ENCODE assay signal across 8 cellular contexts in genomic region chr18:13629841-13630747, GRCh38.
DNase-seq lines count a peak whose midpoint lies in the region; ATAC-seq and TF ChIP-seq lines count a peak whose summit lies in the region.

No MANE protein-coding gene starts in this region.

- H3K27ac ChIP-seq in naive thymus-derived CD4-positive, alpha-beta T cell (ENCODE audit: low read depth, low read length): no peak overlapping the region

- H3K27me3 Mint-ChIP-seq in activated CD8-positive, alpha-beta T cell treated with anti-CD3 and anti-CD28 coated beads for 36 hours: no peaks in the 10 kb centered on the region
- H3K27me3 Mint-ChIP-seq in naive thymus-derived CD4-positive, alpha-beta T cell: no peaks in the 10 kb centered on the region

- no peaks in the 10 kb centered on the region for H3K4me1 ChIP-seq in naive thymus-derived CD4-positive, alpha-beta T cell (ENCODE audit: control insufficient read depth in 2 of 2, insufficient read depth in 2 of 2, low read length in 2 of 2)

- no peaks in the 10 kb centered on the region for H3K9me3 ChIP-seq in naive thymus-derived CD4-positive, alpha-beta T cell (ENCODE audit: control insufficient read depth in 2 of 3, low read length in 3 of 3)

- peaks cover 27% of the 10 kb centered on the region for H3K4me1 Mint-ChIP-seq in activated CD8-positive, alpha-beta T cell treated with anti-CD3 and anti-CD28 coated beads for 36 hours (ENCODE audit: low read depth)
- peaks cover 2 to 26% (median 14%) of the 10 kb centered on the region in 7 donors for H3K4me1 Mint-ChIP-seq in naive thymus-derived CD4-positive, alpha-beta T cell

- H3K27ac Mint-ChIP-seq in activated CD8-positive, alpha-beta T cell treated with anti-CD3 and anti-CD28 coated beads for 36 hours: peak overlapping the region; percentile 70
- H3K27ac Mint-ChIP-seq in naive thymus-derived CD4-positive, alpha-beta T cell: peak overlapping the region in 5 of 9 donors; percentile 1 to 58 (median 18)

- intact Hi-C loops in activated CD8-positive, alpha-beta T cell treated with anti-CD3 and anti-CD28 coated beads for 36 hours (cut with micrococcal nuclease): loop anchor here (1.0 to 5.0 kb wide), 2 partner anchors 72 to 413 kb away; partner anchors contain the start of gene LDLRAD4
- intact Hi-C loops in naive thymus-derived CD4-positive, alpha-beta T cell (cut with micrococcal nuclease): loop anchor here (1.0 kb wide), 4 partner anchors 68 to 639 kb away; partner anchors contain the start of gene CEP192 (in 1 of the 2)

- DNase-seq in Ammon's horn (ENCODE audit: low spot score) (peak; percentile 94), GM13977 (ENCODE audit: low spot score) (peak; percentile 84), NCI-H345 (lab: John Stamatoyannopoulos, UW) (peak; percentile 52), fibroblast of gingiva (ENCODE audit: low read depth) (peak; percentile 51), ureter (ENCODE audit: low spot score) (peak; percentile 59)
- peak; percentile 74 for DNase-seq in activated CD8-positive, alpha-beta T cell treated with anti-CD3 and anti-CD28 coated beads for 36 hours
- DNase-seq in naive thymus-derived CD4-positive, alpha-beta T cell: peak in 8 of 9 donors; percentile 34 to 62 (median 56)

- CTCF ChIA-PET in activated CD8-positive, alpha-beta T cell treated with anti-CD3 and anti-CD28 coated beads for 36 hours (lab: Charles Lee): interaction anchor here (0.7 to 5.8 kb wide), 18 partner anchors 8 to 471 kb away, joined by 3 to 81 read pairs (median 4); no protein-coding TSS in a partner anchor
- CTCF ChIA-PET in naive thymus-derived CD4-positive, alpha-beta T cell (lab: Charles Lee): interaction anchor here (0.7 to 1.6 kb wide), 3 partner anchors 18 to 418 kb away, joined by 4 to 14 read pairs (median 6); no protein-coding TSS in a partner anchor

- no peak overlapping the region for H3K4me3 Mint-ChIP-seq in activated CD8-positive, alpha-beta T cell treated with anti-CD3 and anti-CD28 coated beads for 36 hours
- H3K4me3 Mint-ChIP-seq in naive thymus-derived CD4-positive, alpha-beta T cell: no peak overlapping the region

- no peaks in the 10 kb centered on the region for H3K9me3 Mint-ChIP-seq in activated CD8-positive, alpha-beta T cell treated with anti-CD3 and anti-CD28 coated beads for 36 hours
- H3K9me3 Mint-ChIP-seq in naive thymus-derived CD4-positive, alpha-beta T cell: no peaks in the 10 kb centered on the region

- peaks cover 3% of the 10 kb centered on the region for H3K36me3 Mint-ChIP-seq in activated CD8-positive, alpha-beta T cell treated with anti-CD3 and anti-CD28 coated beads for 36 hours (ENCODE audit: low read depth)
- peaks cover 0 to 20% (median 9%) of the 10 kb centered on the region in 5 donors for H3K36me3 Mint-ChIP-seq in naive thymus-derived CD4-positive, alpha-beta T cell

- no peaks in the 10 kb centered on the region for H3K27me3 ChIP-seq in naive thymus-derived CD4-positive, alpha-beta T cell (ENCODE audit: control insufficient read depth in 2 of 2, insufficient read depth in 2 of 2, low read length in 2 of 2)

- ATAC-seq in HG03045 (IDR thresholded peaks at IDR 0.05; ENCODE audit: unreplicated experiment): peak; percentile 58
- ATAC-seq in activated CD8-positive, alpha-beta T cell treated with anti-CD3 and anti-CD28 coated beads for 36 hours: peak; percentile 95
- peak; percentile 87 for ATAC-seq in naive thymus-derived CD4-positive, alpha-beta T cell

- H3K4me3 ChIP-seq in naive thymus-derived CD4-positive, alpha-beta T cell (ENCODE audit: low read length): no peak overlapping the region

- peak; percentile 65 for TF ChIP-seq CTCF in GM13977 (IDR thresholded peaks at IDR 0.05; ENCODE audit: extremely low read depth, insufficient read depth, missing control alignments)
- peak; percentile 90 for TF ChIP-seq CTCF in activated CD8-positive, alpha-beta T cell treated with anti-CD3 and anti-CD28 coated beads for 36 hours (IDR thresholded peaks at IDR 0.05)

- in situ Hi-C loops in GM13977 (cut with MboI; ENCODE audit: low pct_unique_long_range_greater_than_20kb, low sequenced_read_pairs, unreplicated experiment): no loop called here

- no peaks in the 10 kb centered on the region for H3K36me3 ChIP-seq in naive thymus-derived CD4-positive, alpha-beta T cell (ENCODE audit: control insufficient read depth in 2 of 3, insufficient read depth in 3 of 3, low read length in 3 of 3)

- POLR2A ChIA-PET in activated CD8-positive, alpha-beta T cell treated with anti-CD3 and anti-CD28 coated beads for 36 hours (lab: Charles Lee): interaction anchor here (1.4 kb wide), 1 partner anchor 70 kb away, joined by 3 read pairs; no protein-coding TSS in a partner anchor
- POLR2A ChIA-PET in naive thymus-derived CD4-positive, alpha-beta T cell (lab: Charles Lee): no interaction called here
